24 cellular contexts compared by ENCODE assay signal in the genomic region with DNA sequence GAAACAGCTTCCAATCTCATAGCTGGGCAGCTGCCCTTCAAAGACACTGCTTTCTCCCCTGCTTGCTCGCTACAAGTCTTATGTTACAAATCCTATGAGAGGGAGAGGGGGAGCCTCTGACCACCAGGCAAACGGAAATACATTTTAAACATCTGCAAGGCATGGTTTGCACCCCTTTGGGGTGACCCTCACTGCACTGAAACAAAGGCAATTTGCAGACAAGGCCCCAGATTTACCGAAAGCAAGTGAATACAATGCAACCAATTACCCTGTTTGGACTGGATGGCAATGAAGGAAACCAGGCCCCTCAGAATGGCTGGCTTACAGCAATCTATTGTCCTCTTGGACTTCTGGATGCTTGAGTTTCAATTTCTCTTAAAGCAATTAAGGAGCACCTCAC. TPM values are rescaled to one million over a fixed set of nuclear protein-coding genes. Genes with fewer than 3 reads are reported as not detected.
DNase-seq lines count a peak whose midpoint lies in the region; ATAC-seq and TF ChIP-seq lines count a peak whose summit lies in the region.
"Had no signal": no experiment of that assay in that cellular context is flagged by ENCODE, and none has a peak within 500 bp of the region (broad histone marks: within the 10 kb centered on the region; RNA-seq: fewer than 3 reads in every experiment).

No MANE protein-coding gene starts in this region.

- H3K4me3 ChIP-seq in BE2C (ENCODE audit: low read depth, low read length), result no peak overlapping the region
- H3K4me3 ChIP-seq in A673 (ENCODE audit: low read depth, low read length, poor library complexity, severe bottlenecking), result no peak overlapping the region
- H3K4me3 ChIP-seq: breast epithelium, PC-9, suprapubic skin, vagina had no signal

- intact Hi-C loops in A673 (cut with micrococcal nuclease; ENCODE audit: unreplicated experiment), result no loop called here

- DNase-seq in BE2C, result no peak
- no peak for DNase-seq in HFFc6
- DNase-seq in chondrocyte (ENCODE audit: low spot score), result no peak
- no peak for DNase-seq in NCI-H446 treated with DMSO at 0.1 percent for 48 hours (lab: John Stamatoyannopoulos, UW)
- no peak for DNase-seq in A673 (ENCODE audit: low spot score)
- DNase-seq: ACHN; activated CD8-positive, alpha-beta T cell treated with anti-CD3 and anti-CD28 coated beads for 36 hours; amniotic stem cell; C1 segment of cervical spinal cord; glutamatergic neuron; left colon; NCI-H1417; NCI-H2081; NCI-H226; PC-9; SHP77 treated with DMSO at 0.1 percent for 48 hours; stimulated activated naive B cell treated with anti-CD40 and anti-IgM and Interleukin-4, amounts not matched to agents 10 μg/mL and 1 μg/mL and 100 μg/mL, for 72 hours had no signal

- no TSS peak for BruUV-seq in A673 (replicated peaks; lab: Mats Ljungman, UMichigan)

- H3K4me3 Mint-ChIP-seq in HFFc6, result no peak overlapping the region
- H3K4me3 Mint-ChIP-seq in chondrocyte (ENCODE audit: unreplicated experiment), result no peak overlapping the region
- H3K4me3 Mint-ChIP-seq in nephron, result no peak overlapping the region
- H3K4me3 Mint-ChIP-seq: activated CD8-positive, alpha-beta T cell treated with anti-CD3 and anti-CD28 coated beads for 36 hours; stimulated activated naive B cell treated with anti-CD40 and anti-IgM and Interleukin-4, amounts not matched to agents 10 μg/mL and 1 μg/mL and 100 μg/mL, for 72 hours had no signal

- H3K27ac ChIP-seq in A673 (ENCODE audit: low read depth, low read length, poor library complexity, severe bottlenecking), result no peak overlapping the region
- H3K27ac ChIP-seq: breast epithelium, PC-9, suprapubic skin, vagina had no signal

- H3K9me3 Mint-ChIP-seq in HFFc6, result no peaks in the 10 kb centered on the region
- no peaks in the 10 kb centered on the region for H3K9me3 Mint-ChIP-seq in chondrocyte (ENCODE audit: low read depth)
- no peaks in the 10 kb centered on the region for H3K9me3 Mint-ChIP-seq in nephron
- H3K9me3 Mint-ChIP-seq: activated CD8-positive, alpha-beta T cell treated with anti-CD3 and anti-CD28 coated beads for 36 hours; stimulated activated naive B cell treated with anti-CD40 and anti-IgM and Interleukin-4, amounts not matched to agents 10 μg/mL and 1 μg/mL and 100 μg/mL, for 72 hours had no signal

- H3K9me3 ChIP-seq in BE2C (no peaks in the 10 kb centered on the region), A673 (ENCODE audit: low read depth, low read length, poor library complexity, severe bottlenecking) (no peaks in the 10 kb centered on the region)
- H3K9me3 ChIP-seq: breast epithelium, suprapubic skin, vagina had no signal

- H3K27ac Mint-ChIP-seq in HFFc6 (no peak overlapping the region), chondrocyte (ENCODE audit: unreplicated experiment) (no peak overlapping the region), nephron (peak overlapping the region in 2 of 3 experiments; percentile 14 to 50)

- H3K4me1 Mint-ChIP-seq in HFFc6 (ENCODE audit: low read depth) (no peaks in the 10 kb centered on the region), chondrocyte (ENCODE audit: low read depth) (peaks cover 6% of the 10 kb centered on the region), nephron (peaks cover 5% of the 10 kb centered on the region)

- no peak for ATAC-seq in GM18868 (IDR thresholded peaks at IDR 0.05; ENCODE audit: unreplicated experiment)
- ATAC-seq in GM21717 (IDR thresholded peaks at IDR 0.05; ENCODE audit: unreplicated experiment), result no peak
- ATAC-seq: activated CD4-positive, CD25-positive, alpha-beta regulatory T cell treated with anti-CD3 and anti-CD28 coated beads, Interleukin-2, amount 50 U/mL, for 24 hours; activated CD8-positive, alpha-beta T cell treated with anti-CD3 and anti-CD28 coated beads for 36 hours; left colon had no signal

- H3K36me3 ChIP-seq in BE2C (peaks cover 21% of the 10 kb centered on the region), A673 (ENCODE audit: insufficient read depth, low read length, poor library complexity, severe bottlenecking) (peaks cover 96% of the 10 kb centered on the region)

- CTCF ChIA-PET in A673 (lab: Charles Lee), result no interaction called here

- TF ChIP-seq CTCF in BE2C (IDR thresholded peaks at IDR 0.05; ENCODE audit: low read depth, low read length) (0 out of 2 replicates have a peak, but pooled peaks have one; percentile 7), HFFc6 (IDR thresholded peaks at IDR 0.05) (peak; percentile 55), chondrocyte (IDR thresholded peaks at IDR 0.05) (peak; percentile 21), nephron (IDR thresholded peaks at IDR 0.05; ENCODE audit: unreplicated experiment in 3 of 3) (no peak), A673 (conservative IDR thresholded peaks at IDR 0.05; ENCODE audit: low read depth, low read length) (no peak)

- H3K36me3 Mint-ChIP-seq in HFFc6 (ENCODE audit: low read depth), result peaks cover 42% of the 10 kb centered on the region
- H3K36me3 Mint-ChIP-seq in chondrocyte (ENCODE audit: low read depth), result peaks cover 46% of the 10 kb centered on the region
- H3K36me3 Mint-ChIP-seq in nephron (ENCODE audit: low read depth), result peaks cover 63% of the 10 kb centered on the region

- no peaks in the 10 kb centered on the region for H3K27me3 ChIP-seq in BE2C
- no peaks in the 10 kb centered on the region for H3K27me3 ChIP-seq in A673 (replicated peaks; ENCODE audit: insufficient read depth, low read depth, low read length, poor library complexity)
- H3K27me3 ChIP-seq: breast epithelium, suprapubic skin, vagina had no signal

- H3K27me3 Mint-ChIP-seq in HFFc6 (ENCODE audit: insufficient read depth) (no peaks in the 10 kb centered on the region), chondrocyte (ENCODE audit: low read depth) (no peaks in the 10 kb centered on the region), nephron (ENCODE audit: low read depth) (no peaks in the 10 kb centered on the region)
- H3K27me3 Mint-ChIP-seq: activated CD8-positive, alpha-beta T cell treated with anti-CD3 and anti-CD28 coated beads for 36 hours; stimulated activated naive B cell treated with anti-CD40 and anti-IgM and Interleukin-4, amounts not matched to agents 10 μg/mL and 1 μg/mL and 100 μg/mL, for 72 hours had no signal

- POLR2A ChIA-PET in A673 (lab: Charles Lee; ENCODE audit: low non-redundant PET), result no interaction called here

- H3K4me1 ChIP-seq in BE2C (no peaks in the 10 kb centered on the region), A673 (ENCODE audit: insufficient read depth, low read length, poor library complexity, severe bottlenecking) (no peaks in the 10 kb centered on the region)

RNA-seq across cellular contexts. Expression of a gene that starts 11.8 kb away (rescaled TPM):
- polyA plus RNA-seq in BE2C (2012; ENCODE audit: insufficient read depth, insufficient read length, low read depth), result 58.5 TPM
- total RNA-seq in HFFc6 (2021; fragmentation: NEBNext Ultra II Directional; extraction: Animal tissue kit (Norgen Biotek cat#: 25700)), result 10 to 100 TPM; 26.8 to 33.6 (median 29.4) TPM
- total RNA-seq in chondrocyte, result 52.1 to 60.8 TPM (median 54.4 TPM) in 3 replicates
- 50.9 and 55.6 TPM in 2 replicates for total RNA-seq in A673 (2021)

RNA-seq across cellular contexts. Expression of a gene that starts 30.3 kb away (rescaled TPM):
- 127 TPM for polyA plus RNA-seq in BE2C (2012; ENCODE audit: insufficient read depth, insufficient read length, low read depth)
- 100 to 1,000 TPM; 112 to 128 (median 116) TPM for total RNA-seq in HFFc6 (2021; fragmentation: NEBNext Ultra II Directional; extraction: Animal tissue kit (Norgen Biotek cat#: 25700))
- total RNA-seq in chondrocyte, result 54.7 to 70.1 TPM (median 57.7 TPM) in 3 replicates
- total RNA-seq in A673 (2021), result 207 and 208 TPM in 2 replicates

RNA-seq across cellular contexts. Expression of a gene that starts 43.2 kb away (rescaled TPM):
- 21.0 TPM for polyA plus RNA-seq in BE2C (2012; ENCODE audit: insufficient read depth, insufficient read length, low read depth)
- 10 to 100 TPM; 33.7 to 53.4 (median 47.5) TPM for total RNA-seq in HFFc6 (2021; fragmentation: NEBNext Ultra II Directional; extraction: Animal tissue kit (Norgen Biotek cat#: 25700))
- total RNA-seq in chondrocyte, result 260 to 285 TPM (median 269 TPM) in 3 replicates
- 27.2 and 44.7 TPM in 2 replicates for total RNA-seq in A673 (2021)
- total RNA-seq: activated CD8-positive, alpha-beta T cell treated with anti-CD3 and anti-CD28 coated beads for 36 hours had no signal

Comparison
In these comparisons a context has a peak if more than half of its experiments do, and no peak if none do; other contexts are left out.
1. CTCF ChIP-seq: peak in BE2C (single experiment), HFFc6 (single experiment) and chondrocyte (single experiment); none in nephron (0 of 3) and A673 (single experiment).
2. H3K27ac Mint-ChIP-seq: peak in nephron (2 of 3); none in HFFc6 (single experiment) and chondrocyte (single experiment).